Comparison of ENCODE assay signal across 1 cellular context in the genomic region with DNA sequence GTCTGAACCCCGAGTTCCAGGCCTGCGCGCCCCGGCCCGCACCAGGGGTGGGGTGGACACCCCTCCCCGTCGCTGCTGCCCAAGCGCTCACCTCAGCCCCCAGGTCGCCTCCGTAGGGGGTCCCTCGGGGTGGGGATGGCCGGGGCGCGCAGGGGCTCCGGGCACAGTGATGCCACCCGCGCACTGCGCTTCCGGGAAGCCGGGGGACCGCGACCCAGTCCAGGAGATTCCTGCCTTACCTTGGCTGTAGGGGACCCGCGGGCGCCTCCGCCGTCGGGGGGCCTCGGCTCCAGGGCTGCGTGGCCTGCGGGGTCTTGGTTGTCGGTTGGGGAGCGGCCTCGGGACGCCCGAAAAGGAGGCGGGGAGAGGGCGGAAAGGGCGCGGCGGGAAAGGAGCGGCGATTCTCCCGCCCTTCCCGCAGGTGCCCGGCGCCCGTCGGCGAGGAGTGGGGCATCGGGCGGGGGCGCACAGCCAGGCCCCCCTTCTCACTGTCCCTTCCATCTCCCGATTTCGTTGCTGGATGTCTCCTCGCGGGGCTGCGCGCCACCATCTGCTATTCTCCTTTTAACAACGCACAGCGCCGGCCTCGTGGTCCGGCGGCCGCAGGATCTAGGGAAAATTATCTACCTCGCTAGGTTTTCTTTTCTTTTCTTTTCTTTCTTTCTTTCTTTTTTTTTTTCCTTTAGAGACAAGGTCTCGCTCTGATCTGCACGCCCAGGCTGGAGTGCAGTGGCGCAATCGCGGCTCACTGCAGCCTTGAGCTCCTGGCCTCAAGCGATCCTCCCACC.
TF ChIP-seq lines count a peak whose summit lies in the region.

A gene (minus strand): TSS at position 355 of the 788 bp plus-strand sequence. CDS start 3,323 bp downstream, outside the sequence.

TF ChIP-seq in HepG2, 621 proteins besides CTCF, POLR2A, EP300 and RAD21 (continued from another document and continues in another):
- TF ChIP-seq, protein P1, sequence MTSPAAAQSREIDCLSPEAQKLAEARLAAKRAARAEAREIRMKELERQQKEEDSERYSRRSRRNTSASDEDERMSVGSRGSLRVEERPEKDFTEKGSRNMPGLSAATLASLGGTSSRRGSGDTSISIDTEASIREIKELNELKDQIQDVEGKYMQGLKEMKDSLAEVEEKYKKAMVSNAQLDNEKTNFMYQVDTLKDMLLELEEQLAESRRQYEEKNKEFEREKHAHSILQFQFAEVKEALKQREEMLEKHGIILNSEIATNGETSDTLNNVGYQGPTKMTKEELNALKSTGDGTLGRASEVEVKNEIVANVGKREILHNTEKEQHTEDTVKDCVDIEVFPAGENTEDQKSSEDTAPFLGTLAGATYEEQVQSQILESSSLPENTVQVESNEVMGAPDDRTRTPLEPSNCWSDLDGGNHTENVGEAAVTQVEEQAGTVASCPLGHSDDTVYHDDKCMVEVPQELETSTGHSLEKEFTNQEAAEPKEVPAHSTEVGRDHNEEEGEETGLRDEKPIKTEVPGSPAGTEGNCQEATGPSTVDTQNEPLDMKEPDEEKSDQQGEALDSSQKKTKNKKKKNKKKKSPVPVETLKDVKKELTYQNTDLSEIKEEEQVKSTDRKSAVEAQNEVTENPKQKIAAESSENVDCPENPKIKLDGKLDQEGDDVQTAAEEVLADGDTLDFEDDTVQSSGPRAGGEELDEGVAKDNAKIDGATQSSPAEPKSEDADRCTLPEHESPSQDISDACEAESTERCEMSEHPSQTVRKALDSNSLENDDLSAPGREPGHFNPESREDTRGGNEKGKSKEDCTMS (CRISPR knock-in tag; conservative IDR thresholded peaks at IDR 0.05) = no peak
- TF ChIP-seq, protein P2, sequence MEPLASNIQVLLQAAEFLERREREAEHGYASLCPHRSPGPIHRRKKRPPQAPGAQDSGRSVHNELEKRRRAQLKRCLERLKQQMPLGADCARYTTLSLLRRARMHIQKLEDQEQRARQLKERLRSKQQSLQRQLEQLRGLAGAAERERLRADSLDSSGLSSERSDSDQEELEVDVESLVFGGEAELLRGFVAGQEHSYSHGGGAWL (CRISPR knock-in tag; IDR thresholded peaks at IDR 0.05) = no peak
- TF ChIP-seq, protein P3, sequence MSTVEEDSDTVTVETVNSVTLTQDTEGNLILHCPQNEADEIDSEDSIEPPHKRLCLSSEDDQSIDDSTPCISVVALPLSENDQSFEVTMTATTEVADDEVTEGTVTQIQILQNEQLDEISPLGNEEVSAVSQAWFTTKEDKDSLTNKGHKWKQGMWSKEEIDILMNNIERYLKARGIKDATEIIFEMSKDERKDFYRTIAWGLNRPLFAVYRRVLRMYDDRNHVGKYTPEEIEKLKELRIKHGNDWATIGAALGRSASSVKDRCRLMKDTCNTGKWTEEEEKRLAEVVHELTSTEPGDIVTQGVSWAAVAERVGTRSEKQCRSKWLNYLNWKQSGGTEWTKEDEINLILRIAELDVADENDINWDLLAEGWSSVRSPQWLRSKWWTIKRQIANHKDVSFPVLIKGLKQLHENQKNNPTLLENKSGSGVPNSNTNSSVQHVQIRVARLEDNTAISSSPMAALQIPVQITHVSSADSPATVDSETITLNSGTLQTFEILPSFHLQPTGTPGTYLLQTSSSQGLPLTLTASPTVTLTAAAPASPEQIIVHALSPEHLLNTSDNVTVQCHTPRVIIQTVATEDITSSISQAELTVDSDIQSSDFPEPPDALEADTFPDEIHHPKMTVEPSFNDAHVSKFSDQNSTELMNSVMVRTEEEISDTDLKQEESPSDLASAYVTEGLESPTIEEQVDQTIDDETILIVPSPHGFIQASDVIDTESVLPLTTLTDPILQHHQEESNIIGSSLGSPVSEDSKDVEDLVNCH (CRISPR knock-in tag; IDR thresholded peaks at IDR 0.05) = no peak
- TF ChIP-seq MTA3 (CRISPR knock-in tag; IDR thresholded peaks at IDR 0.05) (no peak), ZNF234 (CRISPR knock-in tag; conservative IDR thresholded peaks at IDR 0.05) (peak; percentile 57), FOSL1 (CRISPR knock-in tag; IDR thresholded peaks at IDR 0.05; ENCODE audit: borderline replicate concordance) (no peak), ZNF772 (CRISPR knock-in tag; IDR thresholded peaks at IDR 0.05) (no peak), TBX3 (IDR thresholded peaks at IDR 0.05; ENCODE audit: borderline replicate concordance) (no peak), CEBPG (CRISPR knock-in tag; IDR thresholded peaks at IDR 0.05) (peak; percentile 89), RCOR2 (CRISPR knock-in tag; IDR thresholded peaks at IDR 0.05) (peak; percentile 75; the same call in 1 of the 2 replicates), CREM (IDR thresholded peaks at IDR 0.05) (no peak), CREM (CRISPR knock-in tag; IDR thresholded peaks at IDR 0.05) (no peak), ZNF432 (CRISPR knock-in tag; IDR thresholded peaks at IDR 0.05; ENCODE audit: borderline replicate concordance) (no peak), NFYB (CRISPR knock-in tag; IDR thresholded peaks at IDR 0.05) (no peak), CC2D1A (CRISPR knock-in tag; IDR thresholded peaks at IDR 0.05) (no peak), CEBPB (IDR thresholded peaks at IDR 0.05; ENCODE audit: borderline replicate concordance, low read depth, low read length) (peak; percentile 75), ARHGAP35 (CRISPR knock-in tag; IDR thresholded peaks at IDR 0.05; ENCODE audit: borderline replicate concordance) (no peak), KDM6A (CRISPR knock-in tag; IDR thresholded peaks at IDR 0.05; ENCODE audit: low read depth) (no peak), GZF1 (CRISPR knock-in tag; IDR thresholded peaks at IDR 0.05) (peak; percentile 46; the same call in 1 of the 2 replicates), ZNF891 (CRISPR knock-in tag; IDR thresholded peaks at IDR 0.05) (peak; percentile 70), SRSF4 (IDR thresholded peaks at IDR 0.05; ENCODE audit: low read depth, low read length, poor library complexity, severe bottlenecking) (no peak), SUZ12 (IDR thresholded peaks at IDR 0.05; ENCODE audit: low read depth, low read length) (no peak), ZNF30 (CRISPR knock-in tag; IDR thresholded peaks at IDR 0.05) (peak; percentile 92), ZNF430 (CRISPR knock-in tag; IDR thresholded peaks at IDR 0.05) (no peak; the same call in 1 of the 2 replicates), SAFB2 (CRISPR knock-in tag; IDR thresholded peaks at IDR 0.05; ENCODE audit: borderline replicate concordance, low read depth) (no peak), ZNF569 (CRISPR knock-in tag; IDR thresholded peaks at IDR 0.05; ENCODE audit: borderline replicate concordance) (0 out of 2 replicates have a peak, but pooled peaks have one; percentile 29), TCF7 (IDR thresholded peaks at IDR 0.05; ENCODE audit: low read depth) (no peak), ETV6 (CRISPR knock-in tag; conservative IDR thresholded peaks at IDR 0.05) (peak; percentile 52; the same call in 1 of the 2 replicates), SP1 (IDR thresholded peaks at IDR 0.05) (no peak), SP1 (CRISPR knock-in tag; IDR thresholded peaks at IDR 0.05) (no peak; the same call in 1 of the 2 replicates), NCOA1 (CRISPR knock-in tag; IDR thresholded peaks at IDR 0.05) (peak; percentile 55; the same call in 1 of the 2 replicates)
- TF ChIP-seq, protein P4, sequence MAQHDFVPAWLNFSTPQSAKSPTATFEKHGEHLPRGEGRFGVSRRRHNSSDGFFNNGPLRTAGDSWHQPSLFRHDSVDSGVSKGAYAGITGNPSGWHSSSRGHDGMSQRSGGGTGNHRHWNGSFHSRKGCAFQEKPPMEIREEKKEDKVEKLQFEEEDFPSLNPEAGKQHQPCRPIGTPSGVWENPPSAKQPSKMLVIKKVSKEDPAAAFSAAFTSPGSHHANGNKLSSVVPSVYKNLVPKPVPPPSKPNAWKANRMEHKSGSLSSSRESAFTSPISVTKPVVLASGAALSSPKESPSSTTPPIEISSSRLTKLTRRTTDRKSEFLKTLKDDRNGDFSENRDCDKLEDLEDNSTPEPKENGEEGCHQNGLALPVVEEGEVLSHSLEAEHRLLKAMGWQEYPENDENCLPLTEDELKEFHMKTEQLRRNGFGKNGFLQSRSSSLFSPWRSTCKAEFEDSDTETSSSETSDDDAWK (CRISPR knock-in tag; IDR thresholded peaks at IDR 0.05) = no peak
- TF ChIP-seq, protein P5, sequence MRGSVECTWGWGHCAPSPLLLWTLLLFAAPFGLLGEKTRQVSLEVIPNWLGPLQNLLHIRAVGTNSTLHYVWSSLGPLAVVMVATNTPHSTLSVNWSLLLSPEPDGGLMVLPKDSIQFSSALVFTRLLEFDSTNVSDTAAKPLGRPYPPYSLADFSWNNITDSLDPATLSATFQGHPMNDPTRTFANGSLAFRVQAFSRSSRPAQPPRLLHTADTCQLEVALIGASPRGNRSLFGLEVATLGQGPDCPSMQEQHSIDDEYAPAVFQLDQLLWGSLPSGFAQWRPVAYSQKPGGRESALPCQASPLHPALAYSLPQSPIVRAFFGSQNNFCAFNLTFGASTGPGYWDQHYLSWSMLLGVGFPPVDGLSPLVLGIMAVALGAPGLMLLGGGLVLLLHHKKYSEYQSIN (CRISPR knock-in tag; IDR thresholded peaks at IDR 0.05; ENCODE audit: borderline replicate concordance) = no peak
- TF ChIP-seq, protein P6, sequence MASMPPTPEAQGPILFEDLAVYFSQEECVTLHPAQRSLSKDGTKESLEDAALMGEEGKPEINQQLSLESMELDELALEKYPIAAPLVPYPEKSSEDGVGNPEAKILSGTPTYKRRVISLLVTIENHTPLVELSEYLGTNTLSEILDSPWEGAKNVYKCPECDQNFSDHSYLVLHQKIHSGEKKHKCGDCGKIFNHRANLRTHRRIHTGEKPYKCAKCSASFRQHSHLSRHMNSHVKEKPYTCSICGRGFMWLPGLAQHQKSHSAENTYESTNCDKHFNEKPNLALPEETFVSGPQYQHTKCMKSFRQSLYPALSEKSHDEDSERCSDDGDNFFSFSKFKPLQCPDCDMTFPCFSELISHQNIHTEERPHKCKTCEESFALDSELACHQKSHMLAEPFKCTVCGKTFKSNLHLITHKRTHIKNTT (CRISPR knock-in tag; IDR thresholded peaks at IDR 0.05) = no peak
- TF ChIP-seq, protein P7, sequence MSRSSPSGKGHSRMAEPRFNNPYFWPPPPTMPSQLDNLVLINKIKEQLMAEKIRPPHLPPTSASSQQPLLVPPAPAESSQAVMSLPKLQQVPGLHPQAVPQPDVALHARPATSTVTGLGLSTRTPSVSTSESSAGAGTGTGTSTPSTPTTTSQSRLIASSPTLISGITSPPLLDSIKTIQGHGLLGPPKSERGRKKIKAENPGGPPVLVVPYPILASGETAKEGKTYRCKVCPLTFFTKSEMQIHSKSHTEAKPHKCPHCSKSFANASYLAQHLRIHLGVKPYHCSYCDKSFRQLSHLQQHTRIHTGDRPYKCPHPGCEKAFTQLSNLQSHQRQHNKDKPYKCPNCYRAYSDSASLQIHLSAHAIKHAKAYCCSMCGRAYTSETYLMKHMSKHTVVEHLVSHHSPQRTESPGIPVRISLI (CRISPR knock-in tag; IDR thresholded peaks at IDR 0.05; ENCODE audit: borderline replicate concordance) = 0 out of 2 replicates have a peak, but pooled peaks have one; percentile 24
- TF ChIP-seq, protein P8, sequence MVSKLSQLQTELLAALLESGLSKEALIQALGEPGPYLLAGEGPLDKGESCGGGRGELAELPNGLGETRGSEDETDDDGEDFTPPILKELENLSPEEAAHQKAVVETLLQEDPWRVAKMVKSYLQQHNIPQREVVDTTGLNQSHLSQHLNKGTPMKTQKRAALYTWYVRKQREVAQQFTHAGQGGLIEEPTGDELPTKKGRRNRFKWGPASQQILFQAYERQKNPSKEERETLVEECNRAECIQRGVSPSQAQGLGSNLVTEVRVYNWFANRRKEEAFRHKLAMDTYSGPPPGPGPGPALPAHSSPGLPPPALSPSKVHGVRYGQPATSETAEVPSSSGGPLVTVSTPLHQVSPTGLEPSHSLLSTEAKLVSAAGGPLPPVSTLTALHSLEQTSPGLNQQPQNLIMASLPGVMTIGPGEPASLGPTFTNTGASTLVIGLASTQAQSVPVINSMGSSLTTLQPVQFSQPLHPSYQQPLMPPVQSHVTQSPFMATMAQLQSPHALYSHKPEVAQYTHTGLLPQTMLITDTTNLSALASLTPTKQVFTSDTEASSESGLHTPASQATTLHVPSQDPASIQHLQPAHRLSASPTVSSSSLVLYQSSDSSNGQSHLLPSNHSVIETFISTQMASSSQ (IDR thresholded peaks at IDR 0.05; ENCODE audit: low read depth) = no peak
- TF ChIP-seq, protein P8 (CRISPR knock-in tag; IDR thresholded peaks at IDR 0.05; ENCODE audit: borderline replicate concordance) = peak; percentile 17; the same call in 1 of the 2 replicates
- TF ChIP-seq, protein P9, sequence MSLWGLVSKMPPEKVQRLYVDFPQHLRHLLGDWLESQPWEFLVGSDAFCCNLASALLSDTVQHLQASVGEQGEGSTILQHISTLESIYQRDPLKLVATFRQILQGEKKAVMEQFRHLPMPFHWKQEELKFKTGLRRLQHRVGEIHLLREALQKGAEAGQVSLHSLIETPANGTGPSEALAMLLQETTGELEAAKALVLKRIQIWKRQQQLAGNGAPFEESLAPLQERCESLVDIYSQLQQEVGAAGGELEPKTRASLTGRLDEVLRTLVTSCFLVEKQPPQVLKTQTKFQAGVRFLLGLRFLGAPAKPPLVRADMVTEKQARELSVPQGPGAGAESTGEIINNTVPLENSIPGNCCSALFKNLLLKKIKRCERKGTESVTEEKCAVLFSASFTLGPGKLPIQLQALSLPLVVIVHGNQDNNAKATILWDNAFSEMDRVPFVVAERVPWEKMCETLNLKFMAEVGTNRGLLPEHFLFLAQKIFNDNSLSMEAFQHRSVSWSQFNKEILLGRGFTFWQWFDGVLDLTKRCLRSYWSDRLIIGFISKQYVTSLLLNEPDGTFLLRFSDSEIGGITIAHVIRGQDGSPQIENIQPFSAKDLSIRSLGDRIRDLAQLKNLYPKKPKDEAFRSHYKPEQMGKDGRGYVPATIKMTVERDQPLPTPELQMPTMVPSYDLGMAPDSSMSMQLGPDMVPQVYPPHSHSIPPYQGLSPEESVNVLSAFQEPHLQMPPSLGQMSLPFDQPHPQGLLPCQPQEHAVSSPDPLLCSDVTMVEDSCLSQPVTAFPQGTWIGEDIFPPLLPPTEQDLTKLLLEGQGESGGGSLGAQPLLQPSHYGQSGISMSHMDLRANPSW (CRISPR knock-in tag; IDR thresholded peaks at IDR 0.05; ENCODE audit: borderline replicate concordance) = no peak
